Comparison of ENCODE assay signal across 7 cellular contexts in genomic region chr21:7744406-7745099, GRCh38.
A peak's percentile ranks its signal among the peaks of the same experiment; 100 is the strongest.
DNase-seq lines count a peak whose midpoint lies in the region; ATAC-seq, FAIRE-seq and TF ChIP-seq lines count a peak whose summit lies in the region.
"Not testable (repeated sequence)": the region's sequence is repeated elsewhere in the genome, so short reads cannot be mapped to it uniquely, and the experiment has no call there.

No MANE protein-coding gene starts in this region.

- not testable (repeated sequence) for H3K9me1 ChIP-seq in IMR-90 (ENCODE audit: insufficient read depth, low read length); K562 (ENCODE audit: control insufficient read depth, insufficient read depth, low read length)

- H3K9me3 ChIP-seq in IMR-90 (ENCODE audit: control insufficient read depth, insufficient read depth, low read length); K562 (replicated peaks; ENCODE audit: control insufficient read depth, insufficient read depth, low read depth, low read length); mucosa of descending colon: not testable (repeated sequence)

- H4K5ac ChIP-seq in IMR-90 (ENCODE audit: low read depth, low read length) = not testable (repeated sequence)

- not testable (repeated sequence) for H3K9ac ChIP-seq in IMR-90 (ENCODE audit: low read depth, low read length); K562 (ENCODE audit: insufficient read depth in 1 of 2, low read depth in 2 of 2, low read length in 2 of 2)

- ATAC-seq in GM18870 (IDR thresholded peaks at IDR 0.05; ENCODE audit: unreplicated experiment) = peak; percentile 73
- ATAC-seq in GM21381 (IDR thresholded peaks at IDR 0.05; ENCODE audit: unreplicated experiment) = peak; percentile 97
- peak; percentile 97 for ATAC-seq in HG02678 (IDR thresholded peaks at IDR 0.05; ENCODE audit: unreplicated experiment)
- peak; percentile 99 for ATAC-seq in HG03103 (IDR thresholded peaks at IDR 0.05; ENCODE audit: low read depth, unreplicated experiment)
- peak; percentile 100 for ATAC-seq in IMR-90 (ENCODE audit: low read depth)
- ATAC-seq in K562 = peak; percentile 99
- ATAC-seq in mucosa of descending colon = peak; percentile 100

- FAIRE-seq in K562 (lab: Jason Lieb, UNC) = not testable (repeated sequence)

- not testable (repeated sequence) for TF ChIP-seq POLR2A in IMR-90 (IDR thresholded peaks at IDR 0.05; ENCODE audit: low read depth, low read length); K562 (conservative IDR thresholded peaks at IDR 0.05)

- not testable (repeated sequence) for H3K4ac ChIP-seq in IMR-90 (ENCODE audit: low read depth, low read length)

- not testable (repeated sequence) for TF ChIP-seq CTCF in IMR-90 (conservative IDR thresholded peaks at IDR 0.05; ENCODE audit: low read depth, low read length); K562 (IDR thresholded peaks at IDR 0.05 in 2 of 3, conservative IDR thresholded peaks at IDR 0.05 in 1 of 3; ENCODE audit: insufficient read depth in 2 of 3, low read depth in 1 of 3, low read length in 3 of 3); mucosa of descending colon (IDR thresholded peaks at IDR 0.05)

- not testable (repeated sequence) for DNase-seq in IMR-90; K562 (ENCODE audit: extremely low read depth in 1 of 4, low spot score in 3 of 4); mucosa of descending colon

- not testable (repeated sequence) for H3K4me1 ChIP-seq in IMR-90 (ENCODE audit: control insufficient read depth, insufficient read depth, low read length); K562 (replicated peaks in 1 of 2; ENCODE audit: control insufficient read depth in 2 of 2, insufficient read depth in 2 of 2, low read length in 2 of 2); mucosa of descending colon (ENCODE audit: low read depth)

- not testable (repeated sequence) for H4K91ac ChIP-seq in IMR-90 (ENCODE audit: insufficient read depth, low read depth, low read length)

- H4K8ac ChIP-seq in IMR-90 (ENCODE audit: low read depth in 2 of 2, low read length in 2 of 2) = not testable (repeated sequence)

- not testable (repeated sequence) for H3K36me3 ChIP-seq in IMR-90 (ENCODE audit: control insufficient read depth, insufficient read depth, low read length); K562 (ENCODE audit: control insufficient read depth, insufficient read depth, low read length); mucosa of descending colon (ENCODE audit: low read depth)

- H3K27ac ChIP-seq in IMR-90 (ENCODE audit: insufficient read depth, low read length); K562 (ENCODE audit: extremely low read depth, low read depth, low read length): not testable (repeated sequence)

- not testable (repeated sequence) for H2BK20ac ChIP-seq in IMR-90 (ENCODE audit: low read depth, low read length)

- not testable (repeated sequence) for H3K23ac ChIP-seq in IMR-90 (ENCODE audit: low read depth, low read length)

- not testable (repeated sequence) for H3K4me3 ChIP-seq in IMR-90 (ENCODE audit: insufficient read depth, low read depth, low read length); K562; mucosa of descending colon

- not testable (repeated sequence) for BruUV-seq in IMR-90 (replicated peaks; lab: Mats Ljungman, UMichigan); K562 (replicated peaks; lab: Mats Ljungman, UMichigan)

- H2AFZ ChIP-seq in IMR-90 (replicated peaks; ENCODE audit: low read length, poor library complexity); K562 (ENCODE audit: low read depth, low read length): not testable (repeated sequence)

- H3K14ac ChIP-seq in IMR-90 (replicated peaks; ENCODE audit: low read depth, low read length) = not testable (repeated sequence)

- not testable (repeated sequence) for H4K20me1 ChIP-seq in IMR-90 (ENCODE audit: insufficient read depth, low read length); K562 (replicated peaks; ENCODE audit: control insufficient read depth, insufficient read depth, low read length)

- H3K27me3 ChIP-seq in IMR-90 (ENCODE audit: control insufficient read depth, insufficient read depth, low read length); K562 (ENCODE audit: control insufficient read depth in 2 of 2, insufficient read depth in 2 of 2, low read length in 2 of 2): not testable (repeated sequence)

- in situ Hi-C loops in IMR-90 (cut with MboI; ENCODE audit: low sequenced_read_pairs); K562 (cut with MboI): not testable (repeated sequence)

- H3K18ac ChIP-seq in IMR-90 (ENCODE audit: low read depth, low read length) = not testable (repeated sequence)

- H2AK9ac ChIP-seq in IMR-90 (replicated peaks; ENCODE audit: low read depth, low read length, poor library complexity) = not testable (repeated sequence)

- H2AK5ac ChIP-seq in IMR-90 (ENCODE audit: low read depth, low read length) = not testable (repeated sequence)

- intact Hi-C loops in IMR-90 (cut with micrococcal nuclease); K562 (cut with micrococcal nuclease); mucosa of descending colon (cut with DNase I, micrococcal nuclease): not testable (repeated sequence)

- dilution Hi-C loops in IMR-90 (cut with HindIII; ENCODE audit: low sequenced_read_pairs, unreplicated experiment) = not testable (repeated sequence)

- H2BK5ac ChIP-seq in IMR-90 (ENCODE audit: low read depth, low read length, poor library complexity, severe bottlenecking) = not testable (repeated sequence)

- not testable (repeated sequence) for H2BK15ac ChIP-seq in IMR-90 (ENCODE audit: low read depth, low read length)

- CTCF ChIA-PET in IMR-90 (lab: Yijun Ruan, JAX); K562 (lab: Yijun Ruan, JAX; ENCODE audit: low intra/inter-chr PET ratio): not testable (repeated sequence)

- H3K79me2 ChIP-seq in K562 (ENCODE audit: control insufficient read depth, insufficient read depth, low read length) = not testable (repeated sequence)

- not testable (repeated sequence) for TF ChIP-seq RAD21 in IMR-90 (IDR thresholded peaks at IDR 0.05; ENCODE audit: low read length); K562 (CRISPR knock-in tag; conservative IDR thresholded peaks at IDR 0.05 in 1 of 2, IDR thresholded peaks at IDR 0.05 in 1 of 2)

- POLR2A ChIA-PET in IMR-90 (lab: Charles Lee; ENCODE audit: unreplicated experiment); K562 (lab: Yijun Ruan, JAX): not testable (repeated sequence)

- not testable (repeated sequence) for H3K56ac ChIP-seq in IMR-90 (ENCODE audit: extremely low read depth, insufficient read depth, low read length)

- no CpG with 5 or more reads among the region's 49 CpGs for WGBS in IMR-90 (ENCODE audit: extremely low coverage in 2 of 2, insufficient read length in 1 of 2), 2 experiments
- no CpG with 5 or more reads among the region's 49 CpGs for WGBS in K562 (ENCODE audit: insufficient coverage, low coverage, missing lambda C conversion rate)

- not testable (repeated sequence) for H2BK120ac ChIP-seq in IMR-90 (ENCODE audit: low read depth, low read length)

- not testable (repeated sequence) for TF ChIP-seq EP300 in K562 (IDR thresholded peaks at IDR 0.05; ENCODE audit: low read length)

- H3K79me1 ChIP-seq in IMR-90 (ENCODE audit: low read depth in 1 of 2, low read length in 2 of 2) = not testable (repeated sequence)

- H3K4me2 ChIP-seq in IMR-90 (ENCODE audit: low read depth, low read length); K562 (ENCODE audit: insufficient read depth, low read length): not testable (repeated sequence)
